ENCODE assay signal across 25 cellular contexts in the genomic region with DNA sequence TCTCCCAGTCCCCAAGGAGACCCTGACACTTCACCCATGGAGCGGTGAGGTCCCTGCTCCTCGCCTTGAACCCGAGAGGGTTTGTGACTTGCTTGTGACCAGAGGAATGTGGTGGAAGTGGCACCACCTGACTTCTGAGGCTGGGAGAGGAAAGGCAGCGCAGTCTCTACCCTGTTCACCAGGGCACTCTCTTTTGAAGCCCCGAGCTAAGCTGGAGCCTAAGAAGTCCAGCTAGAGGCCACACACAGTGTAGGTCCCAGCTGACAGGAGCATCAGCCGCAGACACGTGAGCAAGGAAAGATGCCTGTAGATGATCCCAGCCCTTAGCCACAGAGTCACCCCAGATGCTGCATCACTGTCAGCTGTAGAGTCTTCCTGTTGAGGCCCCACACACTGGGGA. TPM values are rescaled to one million over a fixed set of nuclear protein-coding genes. Genes with fewer than 3 reads are reported as not detected.
DNase-seq lines count a peak whose midpoint lies in the region; ATAC-seq and TF ChIP-seq lines count a peak whose summit lies in the region.
"Had no signal": no experiment of that assay in that cellular context is flagged by ENCODE, and none has a peak within 500 bp of the region (broad histone marks: within the 10 kb centered on the region; RNA-seq: fewer than 3 reads in every experiment).

No MANE protein-coding gene starts in this region.

- CTCF ChIA-PET in WTC11 (lab: Charles Lee): interaction anchor here (1.7 to 2.4 kb wide), 4 partner anchors 10 to 75 kb away, joined by 5 to 13 read pairs (median 8); no protein-coding TSS in a partner anchor

- H3K9me3 ChIP-seq in gastroesophageal sphincter (no peaks in the 10 kb centered on the region), vagina (no peaks in the 10 kb centered on the region)
- H3K9me3 ChIP-seq: SJSA1 had no signal

- H3K36me3 Mint-ChIP-seq in WTC11 (no peaks in the 10 kb centered on the region), osteocyte (ENCODE audit: unreplicated experiment) (peaks cover 2% of the 10 kb centered on the region)
- H3K36me3 Mint-ChIP-seq: activated naive CD8-positive, alpha-beta T cell treated with anti-CD3 and anti-CD28 coated beads, Interleukin-2, amount 10 ng/mL, durations not matched to agents 7 days and 5 days; natural killer cell had no signal

- 100% methylated on average over 4 of the region's 7 CpGs; no CpG with 5 or more reads in 1 of the 2 donors for whole genome bisulfite sequencing in gastroesophageal sphincter (ENCODE audit: low coverage in 1 of 2), 2 donors

- H3K27me3 ChIP-seq in gastroesophageal sphincter: no peaks in the 10 kb centered on the region
- H3K27me3 ChIP-seq in vagina: no peaks in the 10 kb centered on the region
- H3K27me3 ChIP-seq: SJSA1 had no signal

- H3K27me3 Mint-ChIP-seq in WTC11 (ENCODE audit: low read depth) (no peaks in the 10 kb centered on the region; the same call in none of the 2 replicates), osteocyte (ENCODE audit: unreplicated experiment) (no peaks in the 10 kb centered on the region)

- ATAC-seq in WTC11: no peak
- no peak for ATAC-seq in gastroesophageal sphincter
- ATAC-seq in sciatic nerve: peak; percentile 11
- ATAC-seq in GM19328 (IDR thresholded peaks at IDR 0.05; ENCODE audit: unreplicated experiment): no peak
- ATAC-seq: natural killer cell; stimulated activated naive CD8-positive, alpha-beta T cell treated with anti-CD3 and anti-CD28 coated beads, Interleukin-15, Interleukin-2, amounts not matched to agents 100 U/mL and 50 U/mL, for 24 hours had no signal

- no peak for TF ChIP-seq CTCF in WTC11 (IDR thresholded peaks at IDR 0.05)
- TF ChIP-seq CTCF in gastroesophageal sphincter (IDR thresholded peaks at IDR 0.05): no peak
- TF ChIP-seq CTCF in vagina (IDR thresholded peaks at IDR 0.05): no peak
- TF ChIP-seq CTCF in osteocyte (IDR thresholded peaks at IDR 0.05): no peak

- DNase-seq in WTC11 (ENCODE audit: low spot score) (no peak), sciatic nerve (ENCODE audit: low spot score) (peak; percentile 64), vagina (ENCODE audit: extremely low spot score in 2 of 2) (no peak), NCI-H2227 treated with DMSO at 0.1 percent for 48 hours (lab: John Stamatoyannopoulos, UW) (no peak), osteocyte (ENCODE audit: extremely low spot score, unreplicated experiment) (no peak)
- DNase-seq: activated CD4-positive, alpha-beta T cell treated with anti-CD3 and anti-CD28 coated beads, Interleukin-2, amount 10 ng/mL, durations not matched to agents 7 days and 5 days; activated gamma-delta T cell treated with Interleukin-2 at 50 U/mL for 16 hours; activated naive CD8-positive, alpha-beta T cell treated with anti-CD3 and anti-CD28 coated beads, Interleukin-2, amount 10 ng/mL, durations not matched to agents 7 days and 5 days; activated T-cell treated with anti-CD3 and anti-CD28 coated beads, Interleukin-2, amount 50 U/mL, for 24 hours; COR-L47; HCEC 1CT; midbrain; natural killer cell; NCI-H446 treated with DMSO at 0.1 percent for 48 hours; NCI-H774; stimulated activated CD4-positive, alpha-beta T cell treated with anti-CD3 and anti-CD28 coated beads, Interleukin-2, amount 100 ng/mL, for 24 hours; stimulated activated naive CD8-positive, alpha-beta T cell treated with anti-CD3 and anti-CD28 coated beads, Interleukin-15, Interleukin-2, amounts not matched to agents 100 U/mL and 50 U/mL, for 24 hours; T1000; WERI-Rb-1 had no signal

- no peak for TF ChIP-seq EP300 in gastroesophageal sphincter (IDR thresholded peaks at IDR 0.05)

- POLR2A ChIA-PET in WTC11 (lab: Charles Lee): interaction anchor here (1.3 kb wide), 1 partner anchor 209 kb away, joined by 3 read pairs; the partner anchor contains the start of gene RALGPS1

- H3K27ac Mint-ChIP-seq in WTC11 (peak overlapping the region; percentile 19; the same call in 1 of the 2 replicates), osteocyte (ENCODE audit: unreplicated experiment) (no peak overlapping the region)
- H3K27ac Mint-ChIP-seq: activated CD4-positive, alpha-beta T cell treated with anti-CD3 and anti-CD28 coated beads, Interleukin-2, amount 10 ng/mL, durations not matched to agents 7 days and 5 days; activated naive CD8-positive, alpha-beta T cell treated with anti-CD3 and anti-CD28 coated beads, Interleukin-2, amount 10 ng/mL, durations not matched to agents 7 days and 5 days; activated T-cell treated with anti-CD3 and anti-CD28 coated beads, Interleukin-2, amount 50 U/mL, for 24 hours; natural killer cell had no signal

- H3K4me1 ChIP-seq in gastroesophageal sphincter (peaks cover 6 to 76% (median 20%) of the 10 kb centered on the region in 3 donors), vagina (peaks cover 70% of the 10 kb centered on the region)

- H3K4me1 Mint-ChIP-seq in WTC11 (peaks cover 24% of the 10 kb centered on the region), osteocyte (ENCODE audit: unreplicated experiment) (peaks cover 42% of the 10 kb centered on the region)
- H3K4me1 Mint-ChIP-seq: activated CD4-positive, alpha-beta T cell treated with anti-CD3 and anti-CD28 coated beads, Interleukin-2, amount 10 ng/mL, durations not matched to agents 7 days and 5 days; central memory CD8-positive, alpha-beta T cell had no signal

- TF ChIP-seq POLR2A in gastroesophageal sphincter (IDR thresholded peaks at IDR 0.05) (no peak), vagina (IDR thresholded peaks at IDR 0.05) (no peak)

- H3K9me3 Mint-ChIP-seq in WTC11 (no peaks in the 10 kb centered on the region), osteocyte (ENCODE audit: unreplicated experiment) (no peaks in the 10 kb centered on the region)
- H3K9me3 Mint-ChIP-seq: activated CD4-positive, alpha-beta T cell treated with anti-CD3 and anti-CD28 coated beads, Interleukin-2, amount 10 ng/mL, durations not matched to agents 7 days and 5 days; activated naive CD8-positive, alpha-beta T cell treated with anti-CD3 and anti-CD28 coated beads, Interleukin-2, amount 10 ng/mL, durations not matched to agents 7 days and 5 days; activated T-cell treated with anti-CD3 and anti-CD28 coated beads, Interleukin-2, amount 50 U/mL, for 24 hours; central memory CD8-positive, alpha-beta T cell; natural killer cell had no signal

- H3K36me3 ChIP-seq in gastroesophageal sphincter (no peaks in the 10 kb centered on the region), vagina (no peaks in the 10 kb centered on the region)
- H3K36me3 ChIP-seq: SJSA1 had no signal

- peak overlapping the region in 3 of 4 donors; percentile 89 to 93 (median 92) for H3K27ac ChIP-seq in gastroesophageal sphincter
- H3K27ac ChIP-seq in vagina: peak overlapping the region; percentile 90
- H3K27ac ChIP-seq: C4-2B, SJSA1, WERI-Rb-1 had no signal

- intact Hi-C loops in sciatic nerve (cut with DNase I): no loop called here
- intact Hi-C loops in vagina (cut with DNase I): loop anchor here (10.0 kb wide), 1 partner anchor 89 kb away; no protein-coding TSS in a partner anchor

- H3K4me3 ChIP-seq in gastroesophageal sphincter (no peak overlapping the region), vagina (no peak overlapping the region)
- H3K4me3 ChIP-seq: SJSA1 had no signal

- no peak overlapping the region for H3K4me3 Mint-ChIP-seq in WTC11
- H3K4me3 Mint-ChIP-seq in osteocyte (ENCODE audit: unreplicated experiment): no peak overlapping the region
- H3K4me3 Mint-ChIP-seq: activated CD4-positive, alpha-beta T cell treated with anti-CD3 and anti-CD28 coated beads, Interleukin-2, amount 10 ng/mL, durations not matched to agents 7 days and 5 days; activated naive CD8-positive, alpha-beta T cell treated with anti-CD3 and anti-CD28 coated beads, Interleukin-2, amount 10 ng/mL, durations not matched to agents 7 days and 5 days; activated T-cell treated with anti-CD3 and anti-CD28 coated beads, Interleukin-2, amount 50 U/mL, for 24 hours; central memory CD8-positive, alpha-beta T cell; natural killer cell had no signal

TF ChIP-seq in WTC11, 78 proteins besides CTCF, POLR2A, EP300 and RAD21:
- TF ChIP-seq CREM (CRISPR knock-in tag; IDR thresholded peaks at IDR 0.05) (no peak), ELF4 (CRISPR knock-in tag; IDR thresholded peaks at IDR 0.05; ENCODE audit: low read depth) (no peak), HMGA2 (CRISPR knock-in tag; IDR thresholded peaks at IDR 0.05) (no peak), NR3C1 (CRISPR knock-in tag; conservative IDR thresholded peaks at IDR 0.05; ENCODE audit: low read depth) (no peak), FOXP4 (CRISPR knock-in tag; IDR thresholded peaks at IDR 0.05) (no peak)

RNA-seq across cellular contexts. Expression of gene ANGPTL2, which starts 1.7 kb away (rescaled TPM):
- total RNA-seq in WTC11 (2021) (4.5 to 6.7 TPM (median 6.3 TPM) in 3 replicates), gastroesophageal sphincter (10 to 100 TPM; 36.5 to 52.5 (median 50.8) TPM), sciatic nerve (46.4 TPM), vagina (65.8 TPM), osteocyte (34.8 and 40.0 TPM in 2 replicates)
- total RNA-seq: activated CD4-positive, alpha-beta T cell treated with anti-CD3 and anti-CD28 coated beads, Interleukin-2, amount 10 ng/mL, durations not matched to agents 7 days and 5 days; activated CD8-positive, alpha-beta memory T cell treated with anti-CD3 and anti-CD28 coated beads for 36 hours; activated naive CD8-positive, alpha-beta T cell treated with anti-CD3 and anti-CD28 coated beads, Interleukin-2, amount 10 ng/mL, durations not matched to agents 7 days and 5 days; natural killer cell had no signal
